ENCODE assay signal across 7 cellular contexts in genomic region chr1:243211984-243212383, GRCh38. TPM values are rescaled to one million over a fixed set of nuclear protein-coding genes. Genes with fewer than 3 reads are reported as not detected.
DNase-seq lines count a peak whose midpoint lies in the region; ATAC-seq and TF ChIP-seq lines count a peak whose summit lies in the region.
"Not testable (repeated sequence)": the region's sequence is repeated elsewhere in the genome, so short reads cannot be mapped to it uniquely, and the experiment has no call there.

No MANE protein-coding gene starts in this region.

- H3K27ac Mint-ChIP-seq in brain = peak overlapping the region in 4 of 5 experiments; percentile 22 to 71 (median 48)

- H3K4me1 Mint-ChIP-seq in brain = peaks cover 11% of the 10 kb centered on the region

- not testable (repeated sequence) for H3K36me3 ChIP-seq in GM23248 (ENCODE audit: low read depth); left ventricle myocardium inferior; osteoblast (ENCODE audit: insufficient read depth, low read length)

- H3K9me3 Mint-ChIP-seq in brain = peaks cover 7 to 14% (median 11%) of the 10 kb centered on the region in 5 experiments

- ATAC-seq in SK-N-SH treated with all-trans-retinoic acid at 6 μM for 48 hours = peak; percentile 76

- H3K4me1 ChIP-seq in GM23248 (ENCODE audit: insufficient read depth) (peaks cover 26% of the 10 kb centered on the region), left ventricle myocardium inferior (peaks cover 27% of the 10 kb centered on the region), osteoblast (ENCODE audit: insufficient read depth, low read length) (peaks cover 21% of the 10 kb centered on the region)

- H3K27ac ChIP-seq in GM23248 (peak overlapping the region; percentile 91; the same call in 1 of the 2 replicates), left ventricle myocardium inferior (replicated peaks) (peak overlapping the region; percentile 21), osteoblast (ENCODE audit: low read depth, low read length) (peak overlapping the region; percentile 87)

- not testable (repeated sequence) for DNase-seq in GM23248; left ventricle myocardium inferior; osteoblast (ENCODE audit: insufficient read length, low spot score, missing footprints)
- DNase-seq in NCI-H446 (lab: John Stamatoyannopoulos, UW) = peak; percentile 7 to 67
- peak; percentile 60 for DNase-seq in fibroblast of villous mesenchyme (ENCODE audit: low read depth)

- intact Hi-C loops in left ventricle myocardium inferior (cut with micrococcal nuclease) = not testable (repeated sequence)

- H3K79me2 ChIP-seq in GM23248 (ENCODE audit: insufficient read depth) = peaks cover 92% of the 10 kb centered on the region
- H3K79me2 ChIP-seq in osteoblast (ENCODE audit: insufficient read depth, low read length) = peaks cover 33% of the 10 kb centered on the region

- not testable (repeated sequence) for H2AFZ ChIP-seq in GM23248; osteoblast (ENCODE audit: low read length)

- not testable (repeated sequence) for H3K9me2 ChIP-seq in GM23248 (ENCODE audit: insufficient read depth)

- peak overlapping the region in 1 of 5 experiments; percentile 4 for H3K4me3 Mint-ChIP-seq in brain

- 66 to 83% methylated on average over 2 to 3 of the region's 3 CpGs for WGBS in GM23248 (ENCODE audit: low coverage in 1 of 2, low lambda C conversion rate in 2 of 2, missing lambda C conversion rate in 2 of 2), 2 experiments

- not testable (repeated sequence) for H3K9ac ChIP-seq in GM23248

- H3K27me3 Mint-ChIP-seq in brain = not testable (repeated sequence)

- in situ Hi-C loops in GM23248 (cut with MboI) = not testable (repeated sequence)

- H3K4me3 ChIP-seq in GM23248; fibroblast of villous mesenchyme (ENCODE audit: low read depth, low read length); left ventricle myocardium inferior; osteoblast (ENCODE audit: insufficient read depth, low read length): not testable (repeated sequence)

- H3K27me3 ChIP-seq in GM23248 (replicated peaks; ENCODE audit: insufficient read depth); left ventricle myocardium inferior (ENCODE audit: low read depth); osteoblast (ENCODE audit: insufficient read depth, low read length): not testable (repeated sequence)

- not testable (repeated sequence) for H4K20me1 ChIP-seq in GM23248 (ENCODE audit: insufficient read depth); osteoblast (ENCODE audit: insufficient read depth, low read length)

- peaks cover 25% of the 10 kb centered on the region for H3F3A ChIP-seq in GM23248 (ENCODE audit: insufficient read depth)

- H3K4me2 ChIP-seq in GM23248 (ENCODE audit: unreplicated experiment) = peak overlapping the region; percentile 57
- peak overlapping the region; percentile 26 for H3K4me2 ChIP-seq in osteoblast (ENCODE audit: insufficient read depth, low read length)

- not testable (repeated sequence) for H3K9me3 ChIP-seq in GM23248 (ENCODE audit: low read depth); left ventricle myocardium inferior (replicated peaks); osteoblast (ENCODE audit: low read depth, low read length)

- peaks cover 71% of the 10 kb centered on the region for H3K36me3 Mint-ChIP-seq in brain

- not testable (repeated sequence) for TF ChIP-seq CTCF in brain (conservative IDR thresholded peaks at IDR 0.05); fibroblast of villous mesenchyme (IDR thresholded peaks at IDR 0.05; ENCODE audit: insufficient read depth, low read depth, low read length); left ventricle myocardium inferior (IDR thresholded peaks at IDR 0.05; ENCODE audit: borderline replicate concordance); osteoblast (IDR thresholded peaks at IDR 0.05; ENCODE audit: extremely low read depth, low read depth, low read length)

TF ChIP-seq in SK-N-SH treated with all-trans-retinoic acid at 6 μM for 48 hours, 23 proteins besides CTCF, POLR2A, EP300 and RAD21:
- TF ChIP-seq ISL1 (CRISPR knock-in tag; IDR thresholded peaks at IDR 0.05) = peak; percentile 88
TF ChIP-seq in SK-N-SH treated with all-trans-retinoic acid at 6 μM for 48 hours: peak in this region for 1; not testable (repeated sequence) for 22.

RNA-seq across cellular contexts. Expression of gene CEP170, which starts 43.1 kb away (rescaled TPM):
- total RNA-seq in GM23248 (2014; rRNA removed; shearing (Covaris generic)) = 81.0 and 89.8 TPM in 2 replicates
- polyA plus RNA-seq in GM23248 (2016; fragmentation: Nextera tagmentation; extraction: Ambion mirVana) = 55.4 and 56.7 TPM in 2 replicates
- polyA plus RNA-seq in brain (ENCODE audit: insufficient read depth, low read depth, low replicate concordance) = 61.5 TPM
- total RNA-seq in fibroblast of villous mesenchyme = 114 and 115 TPM in 2 replicates
- total RNA-seq in left ventricle myocardium inferior = 51.3 TPM
- total RNA-seq in osteoblast = 90.5 and 102 TPM in 2 replicates

RNA-seq across cellular contexts. Expression of gene SDCCAG8, which starts 43.9 kb away (rescaled TPM):
- total RNA-seq in GM23248 (2014; rRNA removed; shearing (Covaris generic)) = 29.4 and 69.4 TPM in 2 replicates
- 41.9 and 45.3 TPM in 2 replicates for polyA plus RNA-seq in GM23248 (2016; fragmentation: Nextera tagmentation; extraction: Ambion mirVana)
- 12.3 TPM for polyA plus RNA-seq in brain (ENCODE audit: insufficient read depth, low read depth, low replicate concordance)
- total RNA-seq in fibroblast of villous mesenchyme = 33.5 and 41.0 TPM in 2 replicates
- 21.4 TPM for total RNA-seq in left ventricle myocardium inferior
- 42.7 and 63.9 TPM in 2 replicates for total RNA-seq in osteoblast

Comparison
In these comparisons a context has a peak if more than half of its experiments do, and no peak if none do; other contexts are left out.
1. H3K27ac ChIP-seq: peak in every context shown above with its lines; median percentile 91 in GM23248; 87 in osteoblast; 21 in left ventricle myocardium inferior.